In the genomic region with DNA sequence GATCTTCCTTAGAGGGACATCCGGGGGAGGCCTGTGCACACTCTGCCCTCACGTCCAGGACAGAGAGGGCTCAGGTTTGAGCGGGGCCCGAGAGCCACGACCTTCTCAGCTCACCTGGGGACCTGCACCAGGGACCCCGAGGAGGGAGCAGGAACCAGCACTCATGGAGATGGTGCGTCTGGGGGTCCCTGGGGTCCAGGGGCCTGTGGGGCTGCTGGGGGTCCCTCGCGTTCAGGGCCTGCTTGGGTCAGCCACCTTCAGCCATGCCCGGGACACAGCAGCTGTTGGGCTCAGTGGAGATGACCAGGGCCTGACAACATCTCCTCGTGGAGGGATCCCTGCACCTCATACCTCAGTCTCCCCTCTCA, we compare ENCODE assay signal across 20 cellular contexts. TPM values are rescaled to one million over a fixed set of nuclear protein-coding genes. Genes with fewer than 3 reads are reported as not detected.
DNase-seq lines count a peak whose midpoint lies in the region; ATAC-seq and TF ChIP-seq lines count a peak whose summit lies in the region.
"Had no signal": no experiment of that assay in that cellular context is flagged by ENCODE, and none has a peak within 500 bp of the region (broad histone marks: within the 10 kb centered on the region; RNA-seq: fewer than 3 reads in every experiment).

No MANE protein-coding gene starts in this region.

- intact Hi-C loops in left cardiac atrium (cut with DNase I): no loop called here
- intact Hi-C loops in cardiac septum (cut with DNase I): no loop called here

- H3K36me3 Mint-ChIP-seq in chondrocyte (ENCODE audit: low read depth) (peaks cover 1% of the 10 kb centered on the region), endothelial cell (ENCODE audit: low read depth, unreplicated experiment) (peaks cover 35% of the 10 kb centered on the region)
- H3K36me3 Mint-ChIP-seq: CD4-positive, CD25-positive, alpha-beta regulatory T cell; CD8-positive, alpha-beta T cell had no signal

- H3K27me3 ChIP-seq in neuronal stem cell (ENCODE audit: control insufficient read depth in 3 of 3, insufficient read depth in 3 of 3, low read depth in 1 of 3, low read length in 3 of 3): no peaks in the 10 kb centered on the region

- H2BK120ac ChIP-seq in neuronal stem cell (ENCODE audit: low read depth, low read length): no peak overlapping the region

- peak overlapping the region; percentile 3 for H2BK12ac ChIP-seq in neuronal stem cell (ENCODE audit: low read length)

- H3K9ac ChIP-seq in neuronal stem cell (ENCODE audit: low read depth, low read length, poor library complexity): no peak overlapping the region

- H3K27me3 Mint-ChIP-seq in chondrocyte (ENCODE audit: low read depth): no peaks in the 10 kb centered on the region
- peaks cover 19% of the 10 kb centered on the region for H3K27me3 Mint-ChIP-seq in endothelial cell (ENCODE audit: unreplicated experiment)
- H3K27me3 Mint-ChIP-seq: CD4-positive, CD25-positive, alpha-beta regulatory T cell had no signal

- H3K4me3 ChIP-seq in neuronal stem cell (ENCODE audit: low read length in 2 of 2): no peak overlapping the region
- H3K4me3 ChIP-seq: GM12878, HAP-1 had no signal

- no peak overlapping the region for H3K4me3 Mint-ChIP-seq in chondrocyte (ENCODE audit: unreplicated experiment)
- H3K4me3 Mint-ChIP-seq in endothelial cell (ENCODE audit: unreplicated experiment): peak overlapping the region; percentile 65
- H3K4me3 Mint-ChIP-seq: CD4-positive, CD25-positive, alpha-beta regulatory T cell; CD8-positive, alpha-beta T cell; HFFc6 had no signal

- no CpG with 5 or more reads among the region's 11 CpGs for WGBS in neuronal stem cell (ENCODE audit: extremely low coverage in 2 of 2, insufficient read length in 2 of 2, insufficient replicate concordance in 1 of 2), 2 donors

- DNase-seq in left cardiac atrium (peak; percentile 13), cardiac septum (ENCODE audit: low spot score) (no peak), chondrocyte (ENCODE audit: low spot score) (peak; percentile 70), endothelial cell (ENCODE audit: low spot score) (no peak), neuronal stem cell (ENCODE audit: low spot score) (no peak), C1 segment of cervical spinal cord (lab: John Stamatoyannopoulos, UW) (no peak), medulla oblongata (ENCODE audit: extremely low spot score) (no peak)
- DNase-seq: Caco-2; CD4-positive, CD25-positive, alpha-beta regulatory T cell; CD8-positive, alpha-beta T cell; DMS 273 treated with DMSO at 0.1 percent for 48 hours; DMS79; EL; GDM1; GOT3; HFFc6 had no signal

- no peak overlapping the region for H3K23ac ChIP-seq in neuronal stem cell (ENCODE audit: low read depth, low read length, poor library complexity)

- H3K18ac ChIP-seq in neuronal stem cell (ENCODE audit: low read length): no peak overlapping the region

- no peak overlapping the region for H3K14ac ChIP-seq in neuronal stem cell (ENCODE audit: low read length)

- no peaks in the 10 kb centered on the region for H3K79me1 ChIP-seq in neuronal stem cell (ENCODE audit: low read depth, low read length)

- H3K4me1 ChIP-seq in neuronal stem cell (ENCODE audit: control insufficient read depth in 2 of 2, insufficient read depth in 1 of 2, low read depth in 1 of 2, low read length in 2 of 2): peaks cover 11 to 12% of the 10 kb centered on the region in 2 donors
- H3K4me1 ChIP-seq: Caco-2, HAP-1 had no signal

- no peak overlapping the region for H3K4ac ChIP-seq in neuronal stem cell (ENCODE audit: low read length)

- no peak overlapping the region for H4K91ac ChIP-seq in neuronal stem cell (ENCODE audit: low read depth, low read length, poor library complexity)

- no peak overlapping the region for H3K27ac ChIP-seq in neuronal stem cell (replicated peaks; ENCODE audit: low read length)
- H3K27ac ChIP-seq: C4-2B had no signal

- ATAC-seq in left cardiac atrium: no peak
- no peak for ATAC-seq in GM18873 (IDR thresholded peaks at IDR 0.05; ENCODE audit: low FRiP score, unreplicated experiment)
- ATAC-seq: CD8-positive, alpha-beta T cell; GM12878 had no signal

- H3K27ac Mint-ChIP-seq in chondrocyte (ENCODE audit: unreplicated experiment): no peak overlapping the region
- no peak overlapping the region for H3K27ac Mint-ChIP-seq in endothelial cell (ENCODE audit: unreplicated experiment)
- H3K27ac Mint-ChIP-seq: CD4-positive, CD25-positive, alpha-beta regulatory T cell; CD8-positive, alpha-beta T cell; HFFc6 had no signal

- H2BK5ac ChIP-seq in neuronal stem cell (ENCODE audit: low read length): no peak overlapping the region

- peaks cover 5% of the 10 kb centered on the region for H3K9me3 Mint-ChIP-seq in chondrocyte (ENCODE audit: low read depth)
- peaks cover 5% of the 10 kb centered on the region for H3K9me3 Mint-ChIP-seq in endothelial cell (ENCODE audit: unreplicated experiment)

- H3K4me1 Mint-ChIP-seq in chondrocyte (ENCODE audit: low read depth): peaks cover 5% of the 10 kb centered on the region
- H3K4me1 Mint-ChIP-seq in endothelial cell (ENCODE audit: unreplicated experiment): peaks cover 3% of the 10 kb centered on the region
- H3K4me1 Mint-ChIP-seq: CD4-positive, CD25-positive, alpha-beta regulatory T cell had no signal

- TF ChIP-seq CTCF in chondrocyte (IDR thresholded peaks at IDR 0.05): no peak
- TF ChIP-seq CTCF in endothelial cell (IDR thresholded peaks at IDR 0.05; ENCODE audit: unreplicated experiment): no peak

- H3K4me2 ChIP-seq in neuronal stem cell (ENCODE audit: insufficient read depth, low read length, poor library complexity, severe bottlenecking): no peak overlapping the region

- H2AFZ ChIP-seq in neuronal stem cell (ENCODE audit: low read length): no peak overlapping the region

- no peak overlapping the region for H4K8ac ChIP-seq in neuronal stem cell (ENCODE audit: low read depth, low read length)

- H3K9me3 ChIP-seq in neuronal stem cell (replicated peaks in 1 of 2; ENCODE audit: control insufficient read depth in 2 of 2, insufficient read depth in 1 of 2, low read depth in 1 of 2, low read length in 2 of 2): peaks cover 11 to 15% of the 10 kb centered on the region in 2 donors

- peak overlapping the region; percentile 70 for H2AK5ac ChIP-seq in neuronal stem cell (ENCODE audit: low read depth, low read length)

- H3K36me3 ChIP-seq in neuronal stem cell (replicated peaks in 1 of 2; ENCODE audit: control insufficient read depth in 2 of 2, insufficient read depth in 2 of 2, low read length in 2 of 2): no peaks in the 10 kb centered on the region
- H3K36me3 ChIP-seq: HAP-1 had no signal

- H2BK15ac ChIP-seq in neuronal stem cell (ENCODE audit: low read length): no peak overlapping the region

RNA-seq across cellular contexts. Expression of a gene that starts 47.1 kb away (rescaled TPM):
- total RNA-seq in left cardiac atrium (10 to 100 TPM; 10.5 to 14.1 TPM), cardiac septum (10.7 TPM), chondrocyte (2.6 to 7.1 TPM (median 5.2 TPM) in 3 replicates), endothelial cell (ENCODE audit: unreplicated experiment) (321 TPM)
- polyA plus RNA-seq in neuronal stem cell (2013, experiment 1 of 2): 2.5 TPM
- 2.2 TPM for polyA plus RNA-seq in neuronal stem cell (2013, experiment 2 of 2)

RNA-seq across cellular contexts. Expression of a gene that starts 57.8 kb away (rescaled TPM):
- 100 to 1,000 TPM; 165 to 175 TPM for total RNA-seq in left cardiac atrium
- total RNA-seq in cardiac septum: 201 TPM
- total RNA-seq in chondrocyte: 83.7 to 113 TPM (median 111 TPM) in 3 replicates
- 19.8 TPM for total RNA-seq in endothelial cell (ENCODE audit: unreplicated experiment)
- 34.2 TPM for polyA plus RNA-seq in neuronal stem cell (2013, experiment 1 of 2)
- polyA plus RNA-seq in neuronal stem cell (2013, experiment 2 of 2): 33.8 TPM

Comparison
In these comparisons a context has a peak if more than half of its experiments do, and no peak if none do; other contexts are left out.
1. DNase-seq: peak in left cardiac atrium (single experiment) and chondrocyte (single experiment); none in cardiac septum (single experiment), endothelial cell (single experiment), neuronal stem cell (single experiment), C1 segment of cervical spinal cord (0 of 14) and medulla oblongata (single experiment).
2. RNA of a gene that starts 47.1 kb away (total RNA-seq): 321 TPM in endothelial cell (single experiment); 10.5 to 14.1 TPM in left cardiac atrium, 10.7 TPM in cardiac septum (single experiment) and 2.6 to 7.1 TPM in chondrocyte; every median in the first group is over 10 times any median in the second.